In the genomic region with DNA sequence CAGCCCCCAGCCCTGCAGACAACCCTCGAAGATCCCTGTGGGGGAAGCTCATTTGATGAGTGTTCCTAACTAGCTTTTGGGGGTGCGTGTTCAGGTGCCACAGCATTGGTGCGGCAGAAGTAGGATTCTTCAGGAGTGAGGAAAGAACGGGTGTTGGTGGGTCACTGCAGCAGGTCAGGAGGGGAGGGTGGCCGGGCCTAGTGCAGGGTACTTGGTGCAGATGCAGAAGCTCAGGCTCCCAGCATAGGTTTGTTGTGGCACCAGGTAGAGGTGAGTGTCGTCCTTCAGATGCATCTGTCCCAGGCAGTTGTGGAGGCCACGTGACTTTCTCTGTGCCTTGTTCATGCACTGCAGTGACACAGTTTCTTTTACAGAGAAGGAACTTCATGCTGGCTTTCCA, we compare ENCODE assay signal across 15 cellular contexts. TPM values are rescaled to one million over a fixed set of nuclear protein-coding genes. Genes with fewer than 3 reads are reported as not detected.
DNase-seq lines count a peak whose midpoint lies in the region; ATAC-seq and TF ChIP-seq lines count a peak whose summit lies in the region.
"Had no signal": no experiment of that assay in that cellular context is flagged by ENCODE, and none has a peak within 500 bp of the region (broad histone marks: within the 10 kb centered on the region; RNA-seq: fewer than 3 reads in every experiment).

No MANE protein-coding gene starts in this region.

- H3K27ac ChIP-seq in RWPE1 (peak overlapping the region; percentile 1; the same call in 1 of the 2 replicates), sigmoid colon (no peak overlapping the region)
- H3K27ac ChIP-seq: BLaER1 treated with 17β-estradiol and CSF1 and Interleukin-3, amounts not matched to agents 10 nM and 100 nM; HL-60 had no signal

- no peak overlapping the region for H3K4me3 ChIP-seq in sigmoid colon
- H3K4me3 ChIP-seq: BLaER1 treated with 17β-estradiol and CSF1 and Interleukin-3, amounts not matched to agents 10 nM and 100 nM had no signal

- no peak for TF ChIP-seq EP300 in sigmoid colon (IDR thresholded peaks at IDR 0.05)

- peak; percentile 45 for DNase-seq in activated effector memory CD4-positive, alpha-beta T cell treated with anti-CD3 and anti-CD28 coated beads, Interleukin-2, amount 50 U/mL, for 16 hours
- no peak for DNase-seq in activated effector memory CD4-positive, alpha-beta T cell treated with Interleukin-2 at 50 U/mL for 16 hours
- DNase-seq in RWPE1 (ENCODE audit: low spot score), result no peak
- no peak for DNase-seq in glutamatergic neuron
- DNase-seq in stimulated activated naive B cell treated with anti-CD40 and anti-IgM and Interleukin-4, amounts not matched to agents 10 μg/mL and 1 μg/mL and 100 μg/mL, for 72 hours, result no peak
- no peak for DNase-seq in NAMALWA (ENCODE audit: low spot score)
- DNase-seq in effector memory CD8-positive, alpha-beta T cell, result no peak
- no peak for DNase-seq in sigmoid colon
- DNase-seq: ACHN; CD4-positive, CD25-positive, alpha-beta regulatory T cell; DND-41; GDM1 had no signal

- peaks cover 0 to 53% (median 28%) of the 10 kb centered on the region in 4 donors for H3K36me3 ChIP-seq in sigmoid colon

- CTCF ChIA-PET in RWPE1 (lab: Yijun Ruan, JAX), result no interaction called here

- no peaks in the 10 kb centered on the region for H3K36me3 Mint-ChIP-seq in glutamatergic neuron (ENCODE audit: unreplicated experiment)
- H3K36me3 Mint-ChIP-seq in stimulated activated naive B cell treated with anti-CD40 and anti-IgM and Interleukin-4, amounts not matched to agents 10 μg/mL and 1 μg/mL and 100 μg/mL, for 72 hours, result peaks cover 32 to 51% of the 10 kb centered on the region in 2 donors
- H3K36me3 Mint-ChIP-seq in effector memory CD8-positive, alpha-beta T cell (ENCODE audit: insufficient read depth), result peaks cover 19% of the 10 kb centered on the region

- intact Hi-C loops in sigmoid colon (cut with DNase I), result no loop called here

- no peak for TF ChIP-seq POLR2A in sigmoid colon (IDR thresholded peaks at IDR 0.05)

- no peak for TF ChIP-seq CTCF in RWPE1 (conservative IDR thresholded peaks at IDR 0.05; ENCODE audit: low read depth)
- no peak for TF ChIP-seq CTCF in glutamatergic neuron (IDR thresholded peaks at IDR 0.05; ENCODE audit: partially characterized antibody, unreplicated experiment)
- TF ChIP-seq CTCF in sigmoid colon (IDR thresholded peaks at IDR 0.05), result no peak

- H3K4me1 Mint-ChIP-seq in glutamatergic neuron (ENCODE audit: low read depth, unreplicated experiment), result peaks cover 35% of the 10 kb centered on the region
- peaks cover 6 to 16% of the 10 kb centered on the region in 2 donors for H3K4me1 Mint-ChIP-seq in stimulated activated naive B cell treated with anti-CD40 and anti-IgM and Interleukin-4, amounts not matched to agents 10 μg/mL and 1 μg/mL and 100 μg/mL, for 72 hours
- peaks cover 21 to 25% of the 10 kb centered on the region in 2 donors for H3K4me1 Mint-ChIP-seq in effector memory CD8-positive, alpha-beta T cell (ENCODE audit: low read depth in 2 of 2)

- POLR2A ChIA-PET in RWPE1 (lab: Yijun Ruan, JAX; ENCODE audit: low non-redundant PET), result no interaction called here

- no peaks in the 10 kb centered on the region for H3K9me3 ChIP-seq in sigmoid colon
- H3K9me3 ChIP-seq: BLaER1 treated with 17β-estradiol and CSF1 and Interleukin-3, amounts not matched to agents 10 nM and 100 nM had no signal

- peak overlapping the region; percentile 38 for H3K27ac Mint-ChIP-seq in glutamatergic neuron (ENCODE audit: unreplicated experiment)
- peak overlapping the region; percentile 21 for H3K27ac Mint-ChIP-seq in stimulated activated naive B cell treated with anti-CD40 and anti-IgM and Interleukin-4, amounts not matched to agents 10 μg/mL and 1 μg/mL and 100 μg/mL, for 72 hours
- H3K27ac Mint-ChIP-seq in effector memory CD8-positive, alpha-beta T cell, result no peak overlapping the region

- no peak overlapping the region for H3K4me3 Mint-ChIP-seq in glutamatergic neuron (ENCODE audit: unreplicated experiment)
- H3K4me3 Mint-ChIP-seq in stimulated activated naive B cell treated with anti-CD40 and anti-IgM and Interleukin-4, amounts not matched to agents 10 μg/mL and 1 μg/mL and 100 μg/mL, for 72 hours, result no peak overlapping the region
- H3K4me3 Mint-ChIP-seq in effector memory CD8-positive, alpha-beta T cell, result no peak overlapping the region
- H3K4me3 Mint-ChIP-seq: CD4-positive, CD25-positive, alpha-beta regulatory T cell had no signal

- 83 to 94% methylated on average over 7 of the region's 7 CpGs for WGBS in sigmoid colon, 2 donors

- peaks cover 27% of the 10 kb centered on the region for H3K9me3 Mint-ChIP-seq in glutamatergic neuron (ENCODE audit: unreplicated experiment)
- no peaks in the 10 kb centered on the region for H3K9me3 Mint-ChIP-seq in stimulated activated naive B cell treated with anti-CD40 and anti-IgM and Interleukin-4, amounts not matched to agents 10 μg/mL and 1 μg/mL and 100 μg/mL, for 72 hours
- no peaks in the 10 kb centered on the region for H3K9me3 Mint-ChIP-seq in effector memory CD8-positive, alpha-beta T cell
- H3K9me3 Mint-ChIP-seq: CD4-positive, CD25-positive, alpha-beta regulatory T cell had no signal

- peaks cover 14% of the 10 kb centered on the region for H3K27me3 Mint-ChIP-seq in glutamatergic neuron (ENCODE audit: unreplicated experiment)
- no peaks in the 10 kb centered on the region for H3K27me3 Mint-ChIP-seq in stimulated activated naive B cell treated with anti-CD40 and anti-IgM and Interleukin-4, amounts not matched to agents 10 μg/mL and 1 μg/mL and 100 μg/mL, for 72 hours
- no peaks in the 10 kb centered on the region for H3K27me3 Mint-ChIP-seq in effector memory CD8-positive, alpha-beta T cell
- H3K27me3 Mint-ChIP-seq: CD4-positive, CD25-positive, alpha-beta regulatory T cell had no signal

- ATAC-seq in stimulated activated naive B cell treated with anti-CD40 and anti-IgM and Interleukin-4, amounts not matched to agents 10 μg/mL and 1 μg/mL and 100 μg/mL, for 72 hours (replicated peaks), result no peak
- no peak for ATAC-seq in effector memory CD8-positive, alpha-beta T cell (replicated peaks)
- ATAC-seq: HCT116 had no signal

- H3K27me3 ChIP-seq in sigmoid colon, result no peaks in the 10 kb centered on the region
- H3K27me3 ChIP-seq: BLaER1 treated with 17β-estradiol and CSF1 and Interleukin-3, amounts not matched to agents 10 nM and 100 nM had no signal

- no peaks in the 10 kb centered on the region for H3K4me1 ChIP-seq in sigmoid colon

RNA-seq across cellular contexts. Expression of gene ADORA2A, which starts 15.1 kb away (rescaled TPM):
- total RNA-seq in glutamatergic neuron (ENCODE audit: unreplicated experiment), result 15.9 TPM
- 1 to 10 TPM; 2.1 to 5.3 (median 3.3) TPM for total RNA-seq in sigmoid colon
- polyA plus RNA-seq in sigmoid colon, result 1 to 10 TPM; 1.2 to 9.3 (median 1.8) TPM

Comparison
In these comparisons a context has a peak if more than half of its experiments do, and no peak if none do; other contexts are left out.
1. H3K27ac Mint-ChIP-seq: peak in glutamatergic neuron (single experiment) and stimulated activated naive B cell treated with anti-CD40 and anti-IgM and Interleukin-4, amounts not matched to agents 10 μg/mL and 1 μg/mL and 100 μg/mL, for 72 hours (single experiment); none in effector memory CD8-positive, alpha-beta T cell (0 of 2).